Comparison of ENCODE assay signal across 1 cellular context in genomic region chr19:5594521-5594950, GRCh38.
TF ChIP-seq lines count a peak whose summit lies in the region.

No MANE protein-coding gene starts in this region.

TF ChIP-seq in HepG2, 621 proteins besides CTCF, POLR2A, EP300 and RAD21 (continued from another document and continues in another):
- TF ChIP-seq UBTF (CRISPR knock-in tag; IDR thresholded peaks at IDR 0.05), result peak; percentile 41; the same call in 1 of the 2 replicates
- no peak for TF ChIP-seq FOXO4 (CRISPR knock-in tag; conservative IDR thresholded peaks at IDR 0.05)
- TF ChIP-seq ZNF749 (CRISPR knock-in tag; IDR thresholded peaks at IDR 0.05; ENCODE audit: borderline replicate concordance), result no peak
- peak; percentile 18 for TF ChIP-seq ASH2L (IDR thresholded peaks at IDR 0.05; ENCODE audit: insufficient read length, low read depth, low read length)
- no peak for TF ChIP-seq RFX5 (IDR thresholded peaks at IDR 0.05; ENCODE audit: low read depth, low read length)
- TF ChIP-seq NCOA1 (CRISPR knock-in tag; IDR thresholded peaks at IDR 0.05), result no peak
- no peak for TF ChIP-seq NFRKB (IDR thresholded peaks at IDR 0.05)
- peak; percentile 80 for TF ChIP-seq NR2F6 (IDR thresholded peaks at IDR 0.05)
- peak; percentile 89 for TF ChIP-seq NR2F6 (CRISPR knock-in tag; IDR thresholded peaks at IDR 0.05)
- no peak for TF ChIP-seq SKIL (CRISPR knock-in tag; IDR thresholded peaks at IDR 0.05; ENCODE audit: borderline replicate concordance)
- TF ChIP-seq CEBPG (CRISPR knock-in tag; IDR thresholded peaks at IDR 0.05), result 0 out of 2 replicates have a peak, but pooled peaks have one; percentile 36
- peak; percentile 63; the same call in 1 of the 2 replicates for TF ChIP-seq PATZ1 (CRISPR knock-in tag; IDR thresholded peaks at IDR 0.05)
- peak; percentile 72 for TF ChIP-seq POGZ (CRISPR knock-in tag; IDR thresholded peaks at IDR 0.05)
- TF ChIP-seq NFIC (IDR thresholded peaks at IDR 0.05; ENCODE audit: low read length), result no peak
- no peak for TF ChIP-seq ZNF225 (CRISPR knock-in tag; IDR thresholded peaks at IDR 0.05)
- no peak; the same call in 1 of the 2 replicates for TF ChIP-seq ZNF460 (CRISPR knock-in tag; IDR thresholded peaks at IDR 0.05; ENCODE audit: borderline replicate concordance)
- TF ChIP-seq SALL2 (CRISPR knock-in tag; IDR thresholded peaks at IDR 0.05), result no peak
- peak; percentile 72; the same call in 1 of the 2 replicates for TF ChIP-seq ZKSCAN8 (CRISPR knock-in tag; IDR thresholded peaks at IDR 0.05; ENCODE audit: borderline replicate concordance)
- no peak for TF ChIP-seq TOPORS (CRISPR knock-in tag; IDR thresholded peaks at IDR 0.05)
- TF ChIP-seq CBFB (CRISPR knock-in tag; IDR thresholded peaks at IDR 0.05), result no peak
- TF ChIP-seq SCMH1 (CRISPR knock-in tag; IDR thresholded peaks at IDR 0.05; ENCODE audit: borderline replicate concordance), result no peak
- TF ChIP-seq HNF4A (CRISPR knock-in tag; IDR thresholded peaks at IDR 0.05), result peak; percentile 100
- peak; percentile 83 for TF ChIP-seq MED1 (CRISPR knock-in tag; IDR thresholded peaks at IDR 0.05)
- TF ChIP-seq ARID3A (IDR thresholded peaks at IDR 0.05; ENCODE audit: low read depth, low read length), result 0 out of 2 replicates have a peak, but pooled peaks have one; percentile 24
- 0 out of 2 replicates have a peak, but pooled peaks have one; percentile 60 for TF ChIP-seq KMT2A (CRISPR knock-in tag; IDR thresholded peaks at IDR 0.05)
- TF ChIP-seq ZFP91 (CRISPR knock-in tag; IDR thresholded peaks at IDR 0.05; ENCODE audit: borderline replicate concordance), result no peak; the same call in none of the 2 replicates
- peak; percentile 54; the same call in 1 of the 2 replicates for TF ChIP-seq FOXK1 (CRISPR knock-in tag; IDR thresholded peaks at IDR 0.05; ENCODE audit: borderline replicate concordance, low read depth)
- TF ChIP-seq HMGA1 (CRISPR knock-in tag; conservative IDR thresholded peaks at IDR 0.05), result no peak
- TF ChIP-seq THAP9 (CRISPR knock-in tag; IDR thresholded peaks at IDR 0.05; ENCODE audit: borderline replicate concordance), result no peak
- TF ChIP-seq ZBTB38 (CRISPR knock-in tag; IDR thresholded peaks at IDR 0.05), result no peak
- no peak for TF ChIP-seq ZNF383 (CRISPR knock-in tag; IDR thresholded peaks at IDR 0.05; ENCODE audit: borderline replicate concordance)
- no peak for TF ChIP-seq ZNF414 (CRISPR knock-in tag; IDR thresholded peaks at IDR 0.05)
- peak; percentile 99 for TF ChIP-seq HNF4G (IDR thresholded peaks at IDR 0.05; ENCODE audit: borderline replicate concordance, low read depth, low read length)
- TF ChIP-seq HNF4G (CRISPR knock-in tag; IDR thresholded peaks at IDR 0.05; ENCODE audit: borderline replicate concordance, low read depth), result peak; percentile 99
- TF ChIP-seq ZNF350 (CRISPR knock-in tag; IDR thresholded peaks at IDR 0.05; ENCODE audit: borderline replicate concordance, low read depth), result peak; percentile 41; the same call in 1 of the 2 replicates
- peak; percentile 72; the same call in 1 of the 2 replicates for TF ChIP-seq PHF21A (CRISPR knock-in tag; IDR thresholded peaks at IDR 0.05)
- TF ChIP-seq ZFP36L2 (CRISPR knock-in tag; IDR thresholded peaks at IDR 0.05), result no peak
- TF ChIP-seq SMARCE1 (IDR thresholded peaks at IDR 0.05; ENCODE audit: borderline replicate concordance), result no peak
- TF ChIP-seq REPIN1 (CRISPR knock-in tag; IDR thresholded peaks at IDR 0.05; ENCODE audit: borderline replicate concordance, low read depth), result peak; percentile 62; the same call in 1 of the 2 replicates
- TF ChIP-seq MLX (CRISPR knock-in tag; IDR thresholded peaks at IDR 0.05), result no peak
- peak; percentile 69; the same call in 1 of the 2 replicates for TF ChIP-seq DMAP1 (CRISPR knock-in tag; IDR thresholded peaks at IDR 0.05)
- no peak for TF ChIP-seq USF2 (IDR thresholded peaks at IDR 0.05; ENCODE audit: low read depth, low read length)
- TF ChIP-seq USF2 (CRISPR knock-in tag; IDR thresholded peaks at IDR 0.05; ENCODE audit: borderline replicate concordance), result no peak
- TF ChIP-seq GABPB1 (CRISPR knock-in tag; IDR thresholded peaks at IDR 0.05), result peak; percentile 20; the same call in 1 of the 2 replicates
- no peak for TF ChIP-seq ZNF777 (CRISPR knock-in tag; IDR thresholded peaks at IDR 0.05)
